In the genomic region with DNA sequence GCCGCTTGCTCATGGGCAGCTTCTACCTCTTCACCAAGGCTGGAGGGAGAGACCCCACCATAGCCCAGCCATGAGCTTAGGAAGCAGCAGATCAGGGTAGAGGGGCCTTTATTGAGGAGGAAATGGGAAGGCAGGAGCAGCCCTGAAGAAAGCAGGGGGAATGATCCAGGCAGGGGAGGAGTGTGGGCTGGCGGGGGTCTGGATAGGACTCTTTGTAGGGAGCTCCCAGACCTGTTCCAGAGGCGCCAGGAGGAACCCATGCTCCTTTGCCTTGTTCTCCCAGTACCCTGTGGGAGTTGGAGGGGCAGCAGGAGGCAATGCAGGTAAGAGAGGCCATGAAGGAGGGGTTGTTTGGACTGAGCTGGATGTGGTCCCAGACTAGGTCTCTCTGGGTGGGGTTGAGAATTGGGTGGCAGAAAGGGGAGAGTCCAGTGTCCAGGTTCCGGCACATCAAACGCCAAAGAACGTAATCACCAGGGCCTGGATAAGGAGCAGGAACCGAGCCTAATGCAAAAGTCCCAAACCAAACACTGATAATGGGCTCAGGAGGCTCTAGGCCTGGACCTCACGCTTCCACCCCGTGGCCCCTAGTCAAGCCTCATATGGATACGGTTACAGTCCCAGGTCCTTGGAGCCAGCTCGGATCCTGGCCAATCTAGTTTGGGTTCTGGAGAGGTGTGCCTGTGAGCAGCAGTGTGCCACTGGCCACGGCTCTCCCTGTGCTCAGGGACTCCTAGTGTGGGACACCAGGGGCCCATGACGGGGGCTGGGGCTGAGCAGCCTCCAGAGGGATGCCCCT, we compare ENCODE assay signal across 17 cellular contexts. TPM values are rescaled to one million over a fixed set of nuclear protein-coding genes. Genes with fewer than 3 reads are reported as not detected.
DNase-seq lines count a peak whose midpoint lies in the region; ATAC-seq and TF ChIP-seq lines count a peak whose summit lies in the region.
"Had no signal": no experiment of that assay in that cellular context is flagged by ENCODE, and none has a peak within 500 bp of the region (broad histone marks: within the 10 kb centered on the region; RNA-seq: fewer than 3 reads in every experiment).

No MANE protein-coding gene starts in this region.

- no peaks in the 10 kb centered on the region for H3K36me3 Mint-ChIP-seq in natural killer cell treated with Interleukin-12 subunit alpha and Interleukin-12 subunit beta and Interleukin-15 and Interleukin-18, amount 100 ng/mL, for 72 hours
- H3K36me3 Mint-ChIP-seq in natural killer cell (no peaks in the 10 kb centered on the region), neural progenitor cell (no peaks in the 10 kb centered on the region)
- H3K36me3 Mint-ChIP-seq in activated T-cell treated with anti-CD3 and anti-CD28 coated beads, Interleukin-2, amount 50 U/mL, for 72 hours (ENCODE audit: insufficient read depth in 2 of 2) = no peaks in the 10 kb centered on the region
- H3K36me3 Mint-ChIP-seq: CD4-positive, CD25-positive, alpha-beta regulatory T cell had no signal

- WGBS in upper lobe of left lung, 2 donors = 85 to 88% methylated on average over 11 to 13 of the region's 13 CpGs

- H3K9me3 ChIP-seq in neural progenitor cell (ENCODE audit: low read depth) (no peaks in the 10 kb centered on the region), upper lobe of left lung (no peaks in the 10 kb centered on the region)
- H3K9me3 ChIP-seq: BLaER1 treated with 17β-estradiol and CSF1 and Interleukin-3, amounts not matched to agents 10 nM and 100 nM had no signal

- no peak for DNase-seq in natural killer cell treated with Interleukin-12 subunit alpha and Interleukin-12 subunit beta and Interleukin-15 and Interleukin-18, amount 100 ng/mL, for 72 hours (ENCODE audit: low spot score)
- DNase-seq in natural killer cell (no peak), islet precursor cell (peak; percentile 49), neural progenitor cell (ENCODE audit: low spot score) (no peak), upper lobe of left lung (no peak), NCI-H128 (lab: John Stamatoyannopoulos, UW; ENCODE audit: unreplicated experiment) (no peak), left colon (no peak)
- no peak for DNase-seq in activated T-cell treated with anti-CD3 and anti-CD28 coated beads, Interleukin-2, amount 50 U/mL, for 72 hours
- DNase-seq: ACHN; Calu3; CD4-positive, CD25-positive, alpha-beta regulatory T cell; DMS 273 treated with DMSO at 0.1 percent for 48 hours; GM23248; H7 had no signal

- H3K4me1 ChIP-seq in neural progenitor cell (no peaks in the 10 kb centered on the region), upper lobe of left lung (no peaks in the 10 kb centered on the region)

- TF ChIP-seq CTCF in natural killer cell (IDR thresholded peaks at IDR 0.05) = no peak
- no peak for TF ChIP-seq CTCF in neural progenitor cell (IDR thresholded peaks at IDR 0.05)
- no peak for TF ChIP-seq CTCF in upper lobe of left lung (IDR thresholded peaks at IDR 0.05)

- intact Hi-C loops in natural killer cell (cut with micrococcal nuclease) (no loop called here), left colon (cut with DNase I, micrococcal nuclease) (no loop called here)

- peaks cover 0 to 3% of the 10 kb centered on the region in 2 donors for H3K27me3 Mint-ChIP-seq in natural killer cell treated with Interleukin-12 subunit alpha and Interleukin-12 subunit beta and Interleukin-15 and Interleukin-18, amount 100 ng/mL, for 72 hours
- H3K27me3 Mint-ChIP-seq in natural killer cell (ENCODE audit: low read depth in 2 of 2) (peaks cover 0 to 4% of the 10 kb centered on the region in 2 donors), neural progenitor cell (ENCODE audit: insufficient read depth, low read depth) (peaks cover 12% of the 10 kb centered on the region)
- peaks cover 7% of the 10 kb centered on the region for H3K27me3 Mint-ChIP-seq in activated T-cell treated with anti-CD3 and anti-CD28 coated beads, Interleukin-2, amount 50 U/mL, for 72 hours (ENCODE audit: low read depth)

- no peak for TF ChIP-seq POLR2A in upper lobe of left lung (IDR thresholded peaks at IDR 0.05)

- H2AFZ ChIP-seq in neural progenitor cell (replicated peaks) = no peak overlapping the region
- H2AFZ ChIP-seq: GM23248 had no signal

- no peak overlapping the region for H3K9ac ChIP-seq in neural progenitor cell
- H3K9ac ChIP-seq: GM23248 had no signal

- no peaks in the 10 kb centered on the region for H3K27me3 ChIP-seq in neural progenitor cell
- no peaks in the 10 kb centered on the region for H3K27me3 ChIP-seq in upper lobe of left lung
- H3K27me3 ChIP-seq: BLaER1 treated with 17β-estradiol and CSF1 and Interleukin-3, amounts not matched to agents 10 nM and 100 nM had no signal

- H3K79me2 ChIP-seq in neural progenitor cell (ENCODE audit: low read depth) = no peaks in the 10 kb centered on the region

- H3K4me2 ChIP-seq in neural progenitor cell = no peak overlapping the region
- H3K4me2 ChIP-seq: BLaER1 treated with 17β-estradiol and CSF1 and Interleukin-3, amounts not matched to agents 10 nM and 100 nM had no signal

- no peak overlapping the region for H3K27ac ChIP-seq in neural progenitor cell
- no peak overlapping the region for H3K27ac ChIP-seq in upper lobe of left lung
- H3K27ac ChIP-seq: BLaER1 treated with 17β-estradiol and CSF1 and Interleukin-3, amounts not matched to agents 10 nM and 100 nM; GM23248 had no signal

- H4K20me1 ChIP-seq in neural progenitor cell (ENCODE audit: low read depth) = no peaks in the 10 kb centered on the region
- H4K20me1 ChIP-seq: BLaER1 treated with 17β-estradiol and CSF1 and Interleukin-3, amounts not matched to agents 10 nM and 100 nM had no signal

- H3K9me3 Mint-ChIP-seq in natural killer cell treated with Interleukin-12 subunit alpha and Interleukin-12 subunit beta and Interleukin-15 and Interleukin-18, amount 100 ng/mL, for 72 hours = no peaks in the 10 kb centered on the region
- H3K9me3 Mint-ChIP-seq in natural killer cell (no peaks in the 10 kb centered on the region), neural progenitor cell (no peaks in the 10 kb centered on the region)
- H3K9me3 Mint-ChIP-seq in activated T-cell treated with anti-CD3 and anti-CD28 coated beads, Interleukin-2, amount 50 U/mL, for 72 hours = no peaks in the 10 kb centered on the region

- H3K36me3 ChIP-seq in neural progenitor cell (no peaks in the 10 kb centered on the region), upper lobe of left lung (no peaks in the 10 kb centered on the region)
- H3K36me3 ChIP-seq: BLaER1 treated with 17β-estradiol and CSF1 and Interleukin-3, amounts not matched to agents 10 nM and 100 nM had no signal

- ATAC-seq in natural killer cell treated with Interleukin-12 subunit alpha and Interleukin-12 subunit beta and Interleukin-15 and Interleukin-18, amount 100 ng/mL, for 72 hours = peak; percentile 7 to 29
- ATAC-seq in natural killer cell (no peak), upper lobe of left lung (ENCODE audit: low FRiP score in 2 of 2) (peak; percentile 7 to 22), left colon (no peak)
- ATAC-seq in activated T-cell treated with anti-CD3 and anti-CD28 coated beads, Interleukin-2, amount 50 U/mL, for 72 hours (replicated peaks in 1 of 2) = no peak

- no peaks in the 10 kb centered on the region for H3F3A ChIP-seq in neural progenitor cell (ENCODE audit: low read depth)

- H3K4me3 ChIP-seq in neural progenitor cell (no peak overlapping the region), upper lobe of left lung (no peak overlapping the region)
- H3K4me3 ChIP-seq: BLaER1 treated with 17β-estradiol and CSF1 and Interleukin-3, amounts not matched to agents 10 nM and 100 nM; GM23248 had no signal

- no peak overlapping the region for H3K27ac Mint-ChIP-seq in natural killer cell treated with Interleukin-12 subunit alpha and Interleukin-12 subunit beta and Interleukin-15 and Interleukin-18, amount 100 ng/mL, for 72 hours
- no peak overlapping the region for H3K27ac Mint-ChIP-seq in natural killer cell
- H3K27ac Mint-ChIP-seq in neural progenitor cell = peak overlapping the region; percentile 29
- no peak overlapping the region for H3K27ac Mint-ChIP-seq in activated T-cell treated with anti-CD3 and anti-CD28 coated beads, Interleukin-2, amount 50 U/mL, for 72 hours
- H3K27ac Mint-ChIP-seq: CD4-positive, CD25-positive, alpha-beta regulatory T cell had no signal

- H3K4me3 Mint-ChIP-seq in natural killer cell treated with Interleukin-12 subunit alpha and Interleukin-12 subunit beta and Interleukin-15 and Interleukin-18, amount 100 ng/mL, for 72 hours = no peak overlapping the region
- H3K4me3 Mint-ChIP-seq in natural killer cell = no peak overlapping the region
- no peak overlapping the region for H3K4me3 Mint-ChIP-seq in neural progenitor cell
- H3K4me3 Mint-ChIP-seq in activated T-cell treated with anti-CD3 and anti-CD28 coated beads, Interleukin-2, amount 50 U/mL, for 72 hours = no peak overlapping the region
- H3K4me3 Mint-ChIP-seq: CD4-positive, CD25-positive, alpha-beta regulatory T cell had no signal

- no peaks in the 10 kb centered on the region for H3K4me1 Mint-ChIP-seq in natural killer cell treated with Interleukin-12 subunit alpha and Interleukin-12 subunit beta and Interleukin-15 and Interleukin-18, amount 100 ng/mL, for 72 hours (ENCODE audit: low read depth in 2 of 2)
- H3K4me1 Mint-ChIP-seq in natural killer cell (no peaks in the 10 kb centered on the region), neural progenitor cell (no peaks in the 10 kb centered on the region)
- H3K4me1 Mint-ChIP-seq in activated T-cell treated with anti-CD3 and anti-CD28 coated beads, Interleukin-2, amount 50 U/mL, for 72 hours (ENCODE audit: low read depth) = no peaks in the 10 kb centered on the region

- no peak for TF ChIP-seq EP300 in upper lobe of left lung (IDR thresholded peaks at IDR 0.05)

RNA-seq across cellular contexts. Expression of a gene that starts 12.1 kb away (rescaled TPM):
- not detected for total RNA-seq in natural killer cell treated with Interleukin-12 subunit alpha and Interleukin-12 subunit beta and Interleukin-15 and Interleukin-18, amount 100 ng/mL, for 72 hours
- total RNA-seq in natural killer cell (not detected), neural progenitor cell (ENCODE audit: low replicate concordance) (not detected in 2 replicates), upper lobe of left lung (1,000 to 10,000 TPM in 2 of 6 donors, 100 to 1,000 TPM in 4; 241 to 4,380 (median 659) TPM), left colon (not detected)
- not detected for total RNA-seq in activated T-cell treated with anti-CD3 and anti-CD28 coated beads, Interleukin-2, amount 50 U/mL, for 72 hours
- total RNA-seq: A172; Calu3; CD4-positive, CD25-positive, alpha-beta regulatory T cell; Daoy; GM23248; H7 had no signal

RNA-seq across cellular contexts. Expression of a gene that starts 20.4 kb away (rescaled TPM):
- 1 to 10 TPM; 7.4 to 9.5 TPM for total RNA-seq in natural killer cell treated with Interleukin-12 subunit alpha and Interleukin-12 subunit beta and Interleukin-15 and Interleukin-18, amount 100 ng/mL, for 72 hours
- 1 to 10 TPM; 4.5 to 5.7 (median 5.4) TPM for total RNA-seq in natural killer cell
- total RNA-seq in neural progenitor cell (ENCODE audit: low replicate concordance) = 1.9 and 5.3 TPM in 2 replicates
- total RNA-seq in upper lobe of left lung = 10 to 100 TPM in 1 of 6 donors, 1 to 10 TPM in 5; 4.1 to 26.2 (median 6.8) TPM
- 10 to 100 TPM; 10.5 to 11.4 TPM for total RNA-seq in activated T-cell treated with anti-CD3 and anti-CD28 coated beads, Interleukin-2, amount 50 U/mL, for 72 hours
- total RNA-seq in left colon = 1 to 10 TPM; 3.3 to 4.4 TPM

RNA-seq across cellular contexts. Expression of a gene that starts 21.3 kb away (rescaled TPM):
- not detected for total RNA-seq in natural killer cell treated with Interleukin-12 subunit alpha and Interleukin-12 subunit beta and Interleukin-15 and Interleukin-18, amount 100 ng/mL, for 72 hours
- total RNA-seq in natural killer cell (not detected), neural progenitor cell (ENCODE audit: low replicate concordance) (1.1 TPM in 1 of 2 replicates, not detected in the other), upper lobe of left lung (100 to 1,000 TPM in 1 of 6 donors, 10 to 100 TPM in 4, 1 to 10 TPM in 1; 9.3 to 133 (median 14.6) TPM), left colon (1 to 10 TPM; 4.7 to 6.7 TPM)
- total RNA-seq in activated T-cell treated with anti-CD3 and anti-CD28 coated beads, Interleukin-2, amount 50 U/mL, for 72 hours = under 1 TPM in 1 of 2 donors, not detected in 1; 0.29 TPM
- total RNA-seq: A172; CD4-positive, CD25-positive, alpha-beta regulatory T cell; Daoy; H7 had no signal

RNA-seq across cellular contexts. Expression of a gene that starts 23.9 kb away (rescaled TPM):
- 10 to 100 TPM; 36.0 to 40.1 TPM for total RNA-seq in natural killer cell treated with Interleukin-12 subunit alpha and Interleukin-12 subunit beta and Interleukin-15 and Interleukin-18, amount 100 ng/mL, for 72 hours
- total RNA-seq in natural killer cell (10 to 100 TPM; 56.0 to 66.7 (median 66.2) TPM), neural progenitor cell (ENCODE audit: low replicate concordance) (0.13 and 0.46 TPM in 2 replicates), upper lobe of left lung (10 to 100 TPM; 20.2 to 46.0 (median 27.3) TPM), left colon (10 to 100 TPM; 24.3 to 29.7 TPM)
- total RNA-seq in activated T-cell treated with anti-CD3 and anti-CD28 coated beads, Interleukin-2, amount 50 U/mL, for 72 hours = 10 to 100 TPM; 15.3 to 17.5 TPM

RNA-seq across cellular contexts. Expression of a gene that starts 28.2 kb away (rescaled TPM):
- total RNA-seq in natural killer cell treated with Interleukin-12 subunit alpha and Interleukin-12 subunit beta and Interleukin-15 and Interleukin-18, amount 100 ng/mL, for 72 hours = 100 to 1,000 TPM; 208 to 284 TPM
- total RNA-seq in natural killer cell = 100 to 1,000 TPM in 1 of 3 donors, 10 to 100 TPM in 2; 95.0 to 109 (median 96.6) TPM
- 177 and 182 TPM in 2 replicates for total RNA-seq in neural progenitor cell (ENCODE audit: low replicate concordance)
- total RNA-seq in upper lobe of left lung = 100 to 1,000 TPM in 3 of 6 donors, 10 to 100 TPM in 2, 1 to 10 TPM in 1; 7.3 to 169 (median 96.9) TPM
- total RNA-seq in activated T-cell treated with anti-CD3 and anti-CD28 coated beads, Interleukin-2, amount 50 U/mL, for 72 hours = 100 to 1,000 TPM; 109 to 120 TPM
- total RNA-seq in left colon = 10 to 100 TPM; 97.1 to 98.4 TPM

Comparison
In these comparisons a context has a peak if more than half of its experiments do, and no peak if none do; other contexts are left out.
1. ATAC-seq: peak in natural killer cell treated with Interleukin-12 subunit alpha and Interleukin-12 subunit beta and Interleukin-15 and Interleukin-18, amount 100 ng/mL, for 72 hours (2 of 2) and upper lobe of left lung (2 of 2); none in natural killer cell (0 of 3), activated T-cell treated with anti-CD3 and anti-CD28 coated beads, Interleukin-2, amount 50 U/mL, for 72 hours (0 of 2) and left colon (single experiment).
2. RNA of a gene that starts 12.1 kb away (total RNA-seq): 241 to 4,380 TPM in upper lobe of left lung; not detected in natural killer cell treated with Interleukin-12 subunit alpha and Interleukin-12 subunit beta and Interleukin-15 and Interleukin-18, amount 100 ng/mL, for 72 hours, not detected in activated T-cell treated with anti-CD3 and anti-CD28 coated beads, Interleukin-2, amount 50 U/mL, for 72 hours, not detected in natural killer cell, not detected in left colon and not detected in neural progenitor cell; every median in the first group is over 100 times any median in the second.